ENCODE assay signal across 8 cellular contexts in genomic region chr1:53944469-53945182, GRCh38. TPM values are rescaled to one million over a fixed set of nuclear protein-coding genes. Genes with fewer than 3 reads are reported as not detected.
DNase-seq lines count a peak whose midpoint lies in the region; ATAC-seq, FAIRE-seq and TF ChIP-seq lines count a peak whose summit lies in the region.

No MANE protein-coding gene starts in this region.

- H3K27ac ChIP-seq in small intestine (ENCODE audit: low read depth in 1 of 2, low read length in 1 of 2) = peak overlapping the region in 1 of 2 donors; percentile 93

- peak; percentile 16 for DNase-seq in activated naive CD4-positive, alpha-beta T cell treated with anti-CD3 and anti-CD28 coated beads for 36 hours
- DNase-seq in activated naive CD4-positive, alpha-beta T cell treated with Interleukin-2 at 50 U/mL for 16 hours = no peak
- DNase-seq in WTC11 (ENCODE audit: low spot score) (no peak), glomerular visceral epithelial cell (ENCODE audit: extremely low spot score) (peak; percentile 17), small intestine (no peak), NCI-H510A (lab: John Stamatoyannopoulos, UW) (no peak)

- TF ChIP-seq CTCF in WTC11 (IDR thresholded peaks at IDR 0.05) = no peak

- peak overlapping the region; percentile 87 for H3K27ac Mint-ChIP-seq in activated naive CD4-positive, alpha-beta T cell treated with anti-CD3 and anti-CD28 coated beads for 36 hours
- no peak overlapping the region for H3K27ac Mint-ChIP-seq in WTC11

- peaks cover 11% of the 10 kb centered on the region for H3K36me3 Mint-ChIP-seq in activated naive CD4-positive, alpha-beta T cell treated with anti-CD3 and anti-CD28 coated beads for 36 hours (ENCODE audit: low read depth)
- H3K36me3 Mint-ChIP-seq in WTC11 = no peaks in the 10 kb centered on the region

- no peak for FAIRE-seq in small intestine (lab: Jason Lieb, UNC)

- H3K9me3 ChIP-seq in small intestine (ENCODE audit: control insufficient read depth, low read depth) = no peaks in the 10 kb centered on the region

- no peaks in the 10 kb centered on the region for H3K9me3 Mint-ChIP-seq in activated naive CD4-positive, alpha-beta T cell treated with anti-CD3 and anti-CD28 coated beads for 36 hours
- H3K9me3 Mint-ChIP-seq in WTC11 = no peaks in the 10 kb centered on the region

- peaks cover 47% of the 10 kb centered on the region for H3K4me1 Mint-ChIP-seq in activated naive CD4-positive, alpha-beta T cell treated with anti-CD3 and anti-CD28 coated beads for 36 hours (ENCODE audit: low read depth)
- peaks cover 45% of the 10 kb centered on the region for H3K4me1 Mint-ChIP-seq in WTC11

- CTCF ChIA-PET in activated naive CD4-positive, alpha-beta T cell treated with anti-CD3 and anti-CD28 coated beads for 36 hours (lab: Charles Lee) = interaction anchor here (0.6 to 3.3 kb wide), 7 partner anchors 10 to 105 kb away, joined by 3 to 23 read pairs (median 4); no protein-coding TSS in a partner anchor
- CTCF ChIA-PET in WTC11 (lab: Charles Lee) = interaction anchor here (0.8 to 4.1 kb wide), 13 partner anchors 15 to 555 kb away, joined by 4 to 51 read pairs (median 6); partner anchors contain the start of gene YIPF1

- peak overlapping the region; percentile 90 for H3K4me3 Mint-ChIP-seq in activated naive CD4-positive, alpha-beta T cell treated with anti-CD3 and anti-CD28 coated beads for 36 hours
- H3K4me3 Mint-ChIP-seq in WTC11 = peak overlapping the region; percentile 87

- 57 to 59% (median 58%) methylated on average over 20 of the region's 20 CpGs for WGBS in small intestine, 3 donors

- intact Hi-C loops in activated naive CD4-positive, alpha-beta T cell treated with anti-CD3 and anti-CD28 coated beads for 36 hours (cut with micrococcal nuclease) = loop anchor here (1.0 to 5.0 kb wide), 7 partner anchors 255 to 858 kb away; partner anchors contain the start of genes CZIB, MAGOH, TTC22 and TTC4

- H3K27me3 ChIP-seq in small intestine (ENCODE audit: control insufficient read depth in 2 of 2, insufficient read depth in 2 of 2, low read length in 2 of 2) = no peaks in the 10 kb centered on the region

- ATAC-seq in WTC11 (no peak), HG03571 (IDR thresholded peaks at IDR 0.05; ENCODE audit: unreplicated experiment) (no peak), GM21367 (IDR thresholded peaks at IDR 0.05; ENCODE audit: unreplicated experiment) (no peak)

- peak overlapping the region; percentile 67 to 82 for H3K4me3 ChIP-seq in small intestine (ENCODE audit: low read depth in 1 of 2, low read length in 2 of 2)

- peaks cover 4 to 12% of the 10 kb centered on the region in 2 donors for H3K4me1 ChIP-seq in small intestine (ENCODE audit: control insufficient read depth in 2 of 2, insufficient read depth in 1 of 2, low read depth in 1 of 2, low read length in 1 of 2)

- no peaks in the 10 kb centered on the region for H3K27me3 Mint-ChIP-seq in activated naive CD4-positive, alpha-beta T cell treated with anti-CD3 and anti-CD28 coated beads for 36 hours (ENCODE audit: low read depth)
- no peaks in the 10 kb centered on the region for H3K27me3 Mint-ChIP-seq in WTC11 (ENCODE audit: low read depth)

- POLR2A ChIA-PET in WTC11 (lab: Charles Lee) = interaction anchor here (1.4 to 1.5 kb wide), 3 partner anchors 55 to 84 kb away, joined by 4 to 8 read pairs (median 6); partner anchors contain the start of gene YIPF1

- no peaks in the 10 kb centered on the region for H3K36me3 ChIP-seq in small intestine (ENCODE audit: control insufficient read depth in 2 of 2, insufficient read depth in 2 of 2, low read length in 2 of 2)

TF ChIP-seq in WTC11, 78 proteins besides CTCF, POLR2A, EP300 and RAD21:
- TF ChIP-seq, protein P1, sequence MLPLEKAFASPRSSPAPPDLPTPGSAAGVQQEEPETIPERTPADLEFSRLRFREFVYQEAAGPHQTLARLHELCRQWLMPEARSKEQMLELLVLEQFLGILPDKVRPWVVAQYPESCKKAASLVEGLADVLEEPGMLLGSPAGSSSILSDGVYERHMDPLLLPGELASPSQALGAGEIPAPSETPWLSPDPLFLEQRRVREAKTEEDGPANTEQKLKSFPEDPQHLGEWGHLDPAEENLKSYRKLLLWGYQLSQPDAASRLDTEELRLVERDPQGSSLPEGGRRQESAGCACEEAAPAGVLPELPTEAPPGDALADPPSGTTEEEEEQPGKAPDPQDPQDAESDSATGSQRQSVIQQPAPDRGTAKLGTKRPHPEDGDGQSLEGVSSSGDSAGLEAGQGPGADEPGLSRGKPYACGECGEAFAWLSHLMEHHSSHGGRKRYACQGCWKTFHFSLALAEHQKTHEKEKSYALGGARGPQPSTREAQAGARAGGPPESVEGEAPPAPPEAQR (CRISPR knock-in tag; IDR thresholded peaks at IDR 0.05) = no peak
- TF ChIP-seq, protein P2, sequence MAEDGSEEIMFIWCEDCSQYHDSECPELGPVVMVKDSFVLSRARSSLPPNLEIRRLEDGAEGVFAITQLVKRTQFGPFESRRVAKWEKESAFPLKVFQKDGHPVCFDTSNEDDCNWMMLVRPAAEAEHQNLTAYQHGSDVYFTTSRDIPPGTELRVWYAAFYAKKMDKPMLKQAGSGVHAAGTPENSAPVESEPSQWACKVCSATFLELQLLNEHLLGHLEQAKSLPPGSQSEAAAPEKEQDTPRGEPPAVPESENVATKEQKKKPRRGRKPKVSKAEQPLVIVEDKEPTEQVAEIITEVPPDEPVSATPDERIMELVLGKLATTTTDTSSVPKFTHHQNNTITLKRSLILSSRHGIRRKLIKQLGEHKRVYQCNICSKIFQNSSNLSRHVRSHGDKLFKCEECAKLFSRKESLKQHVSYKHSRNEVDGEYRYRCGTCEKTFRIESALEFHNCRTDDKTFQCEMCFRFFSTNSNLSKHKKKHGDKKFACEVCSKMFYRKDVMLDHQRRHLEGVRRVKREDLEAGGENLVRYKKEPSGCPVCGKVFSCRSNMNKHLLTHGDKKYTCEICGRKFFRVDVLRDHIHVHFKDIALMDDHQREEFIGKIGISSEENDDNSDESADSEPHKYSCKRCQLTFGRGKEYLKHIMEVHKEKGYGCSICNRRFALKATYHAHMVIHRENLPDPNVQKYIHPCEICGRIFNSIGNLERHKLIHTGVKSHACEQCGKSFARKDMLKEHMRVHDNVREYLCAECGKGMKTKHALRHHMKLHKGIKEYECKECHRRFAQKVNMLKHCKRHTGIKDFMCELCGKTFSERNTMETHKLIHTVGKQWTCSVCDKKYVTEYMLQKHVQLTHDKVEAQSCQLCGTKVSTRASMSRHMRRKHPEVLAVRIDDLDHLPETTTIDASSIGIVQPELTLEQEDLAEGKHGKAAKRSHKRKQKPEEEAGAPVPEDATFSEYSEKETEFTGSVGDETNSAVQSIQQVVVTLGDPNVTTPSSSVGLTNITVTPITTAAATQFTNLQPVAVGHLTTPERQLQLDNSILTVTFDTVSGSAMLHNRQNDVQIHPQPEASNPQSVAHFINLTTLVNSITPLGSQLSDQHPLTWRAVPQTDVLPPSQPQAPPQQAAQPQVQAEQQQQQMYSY (CRISPR knock-in tag; IDR thresholded peaks at IDR 0.05) = peak; percentile 78

RNA-seq across cellular contexts. Expression of gene IFT25, which starts 0.9 kb away (rescaled TPM):
- total RNA-seq in activated naive CD4-positive, alpha-beta T cell treated with anti-CD3 and anti-CD28 coated beads for 36 hours = 10 to 100 TPM; 46.2 to 48.7 TPM
- total RNA-seq in WTC11 (2021) = 22.6 to 27.9 TPM (median 26.3 TPM) in 3 replicates
- polyA plus RNA-seq in small intestine = 10 to 100 TPM; 18.0 to 21.7 (median 18.9) TPM

RNA-seq across cellular contexts. Expression of gene LRRC42, which starts 1.5 kb away (rescaled TPM):
- total RNA-seq in activated naive CD4-positive, alpha-beta T cell treated with anti-CD3 and anti-CD28 coated beads for 36 hours = 10 to 100 TPM; 19.9 to 21.3 TPM
- total RNA-seq in WTC11 (2021) = 38.1 to 39.1 TPM (median 38.6 TPM) in 3 replicates
- 10 to 100 TPM; 11.2 to 20.0 (median 17.8) TPM for polyA plus RNA-seq in small intestine

RNA-seq across cellular contexts. Expression of gene DIO1, which starts 50.6 kb away (rescaled TPM):
- not detected for total RNA-seq in activated naive CD4-positive, alpha-beta T cell treated with anti-CD3 and anti-CD28 coated beads for 36 hours
- 0.23 TPM in 1 of 3 replicates, not detected in the others for total RNA-seq in WTC11 (2021)
- polyA plus RNA-seq in small intestine = not detected

RNA-seq across cellular contexts. Expression of gene YIPF1, which starts 55.0 kb away (rescaled TPM):
- 10 to 100 TPM; 22.2 to 22.4 TPM for total RNA-seq in activated naive CD4-positive, alpha-beta T cell treated with anti-CD3 and anti-CD28 coated beads for 36 hours
- 21.9 to 28.6 TPM (median 25.9 TPM) in 3 replicates for total RNA-seq in WTC11 (2021)
- polyA plus RNA-seq in small intestine = 10 to 100 TPM; 19.0 to 26.2 (median 22.2) TPM

Comparison
In these comparisons a context has a peak if more than half of its experiments do, and no peak if none do; other contexts are left out.
1. DNase-seq: peak in activated naive CD4-positive, alpha-beta T cell treated with anti-CD3 and anti-CD28 coated beads for 36 hours (single experiment) and glomerular visceral epithelial cell (single experiment); none in activated naive CD4-positive, alpha-beta T cell treated with Interleukin-2 at 50 U/mL for 16 hours (single experiment), WTC11 (single experiment), small intestine (single experiment) and NCI-H510A (single experiment).